Comparison of ENCODE assay signal across 24 cellular contexts in genomic region chr12:61502179-61502578, GRCh38.
DNase-seq lines count a peak whose midpoint lies in the region; ATAC-seq, FAIRE-seq and TF ChIP-seq lines count a peak whose summit lies in the region.
"Had no signal": no experiment of that assay in that cellular context is flagged by ENCODE, and none has a peak within 500 bp of the region (broad histone marks: within the 10 kb centered on the region; RNA-seq: fewer than 3 reads in every experiment).

No MANE protein-coding gene starts in this region.

- H3K27ac ChIP-seq in pancreas = no peak overlapping the region
- H3K27ac ChIP-seq: 22Rv1, A549, GM23248 had no signal

- intact Hi-C loops in pancreas (cut with DNase I) = no loop called here

- no peak overlapping the region for H3K4me3 ChIP-seq in pancreas
- H3K4me3 ChIP-seq: A549, GM12878, GM23248 had no signal

- ATAC-seq in pancreas = no peak
- ATAC-seq in GM21381 (IDR thresholded peaks at IDR 0.05; ENCODE audit: unreplicated experiment) = no peak
- no peak for ATAC-seq in HG03432 (IDR thresholded peaks at IDR 0.05; ENCODE audit: unreplicated experiment)
- ATAC-seq in GM21423 (IDR thresholded peaks at IDR 0.05; ENCODE audit: unreplicated experiment) = no peak
- ATAC-seq: A549; CD8-positive, alpha-beta T cell; GM12878 had no signal

- no peaks in the 10 kb centered on the region for H3K9me3 ChIP-seq in pancreas
- H3K9me3 ChIP-seq: A549, Caco-2 had no signal

- H3K27me3 ChIP-seq in pancreas = no peaks in the 10 kb centered on the region

- no peaks in the 10 kb centered on the region for H3K4me1 ChIP-seq in pancreas
- H3K4me1 ChIP-seq: A549, Caco-2 had no signal

- no peak for DNase-seq in pancreas
- no peak for DNase-seq in AG08396 (ENCODE audit: low spot score)
- DNase-seq: ACHN; C1 segment of cervical spinal cord; Caco-2; CD4-positive, CD25-positive, alpha-beta regulatory T cell; CD8-positive, alpha-beta T cell; DMS153; DND-41; GDM1; GM23248; H7; HCEC 1CT had no signal

- FAIRE-seq in A204.1 (lab: Jason Lieb, UNC) (peak; percentile 99), TTC549 (lab: Jason Lieb, UNC) (peak; percentile 96), endometrium (lab: Jason Lieb, UNC) (peak; percentile 89), pancreas (lab: Jason Lieb, UNC) (peak; percentile 98)
- FAIRE-seq: A549, GM12878, GM19239, H1 had no signal

- no peaks in the 10 kb centered on the region for H3K36me3 ChIP-seq in pancreas

- no peak for TF ChIP-seq CTCF in pancreas (IDR thresholded peaks at IDR 0.05)
